11 cellular contexts compared by ENCODE assay signal in genomic region chr14:103542545-103543088, GRCh38. TPM values are rescaled to one million over a fixed set of nuclear protein-coding genes. Genes with fewer than 3 reads are reported as not detected.
DNase-seq lines count a peak whose midpoint lies in the region; ATAC-seq, FAIRE-seq and TF ChIP-seq lines count a peak whose summit lies in the region.
"Had no signal": no experiment of that assay in that cellular context is flagged by ENCODE, and none has a peak within 500 bp of the region (broad histone marks: within the 10 kb centered on the region; RNA-seq: fewer than 3 reads in every experiment).

No MANE protein-coding gene starts in this region.

- ATAC-seq in GM21619 (IDR thresholded peaks at IDR 0.05; ENCODE audit: unreplicated experiment), result no peak
- ATAC-seq: CD8-positive, alpha-beta T cell had no signal

- no peaks in the 10 kb centered on the region for H3K9me3 ChIP-seq in A673 (ENCODE audit: low read depth, low read length, poor library complexity, severe bottlenecking)
- H3K9me3 ChIP-seq in endodermal cell (ENCODE audit: control insufficient read depth, low read length), result no peaks in the 10 kb centered on the region
- no peaks in the 10 kb centered on the region for H3K9me3 ChIP-seq in muscle layer of colon (ENCODE audit: low read length)

- TF ChIP-seq CTCF in A673 (conservative IDR thresholded peaks at IDR 0.05; ENCODE audit: low read depth, low read length), result no peak
- TF ChIP-seq CTCF in endodermal cell (conservative IDR thresholded peaks at IDR 0.05), result peak; percentile 2

- CTCF ChIA-PET in A673 (lab: Charles Lee), result no interaction called here

- no peak for DNase-seq in A673 (ENCODE audit: low spot score)
- peak; percentile 52 for DNase-seq in NCI-H128 (lab: John Stamatoyannopoulos, UW; ENCODE audit: unreplicated experiment)
- DNase-seq in endodermal cell, result peak; percentile 93
- DNase-seq in HTR-8/SVneo (ENCODE audit: insufficient read length, low spot score), result no peak
- no peak for DNase-seq in glomerular visceral epithelial cell (ENCODE audit: extremely low spot score)
- DNase-seq in NCI-H2029 (lab: John Stamatoyannopoulos, UW), result no peak
- DNase-seq: CD8-positive, alpha-beta T cell; stimulated activated CD4-positive, alpha-beta T cell treated with anti-CD3 and anti-CD28 coated beads, Interleukin-1b, Interleukin-23, amount 100 ng/mL, for 48 hours had no signal

- H3K27ac ChIP-seq in A673 (ENCODE audit: low read depth, low read length, poor library complexity, severe bottlenecking) (peak overlapping the region; percentile 59), endodermal cell (ENCODE audit: low read depth, low read length) (peak overlapping the region; percentile 100), muscle layer of colon (ENCODE audit: low read depth, low read length) (peak overlapping the region; percentile 59)

- H3K4me3 ChIP-seq in A673 (ENCODE audit: low read depth, low read length, poor library complexity, severe bottlenecking), result no peak overlapping the region
- no peak overlapping the region for H3K4me3 ChIP-seq in endodermal cell (ENCODE audit: low read length)
- H3K4me3 ChIP-seq in muscle layer of colon (ENCODE audit: low read depth in 1 of 2, low read length in 2 of 2), result peak overlapping the region in 1 of 2 donors; percentile 31

- POLR2A ChIA-PET in A673 (lab: Charles Lee; ENCODE audit: low non-redundant PET), result no interaction called here

- H3K27ac Mint-ChIP-seq in endodermal cell, result peak overlapping the region; percentile 80
- H3K27ac Mint-ChIP-seq: CD8-positive, alpha-beta T cell had no signal

- peaks cover 3% of the 10 kb centered on the region for H3K27me3 Mint-ChIP-seq in endodermal cell (ENCODE audit: insufficient read depth)

- no peak for FAIRE-seq in HTR-8/SVneo (lab: Jason Lieb, UNC)
- FAIRE-seq: H54 had no signal

- intact Hi-C loops in A673 (cut with micrococcal nuclease; ENCODE audit: unreplicated experiment), result loop anchor here (5.0 kb wide), 1 partner anchor 465 kb away; no protein-coding TSS in a partner anchor

- no peaks in the 10 kb centered on the region for H3K9me3 Mint-ChIP-seq in endodermal cell
- H3K9me3 Mint-ChIP-seq: CD8-positive, alpha-beta T cell had no signal

- peaks cover 40% of the 10 kb centered on the region for H3K4me1 ChIP-seq in A673 (ENCODE audit: insufficient read depth, low read length, poor library complexity, severe bottlenecking)
- peaks cover 11% of the 10 kb centered on the region for H3K4me1 ChIP-seq in endodermal cell (ENCODE audit: control insufficient read depth, insufficient read depth, low read length)
- peaks cover 82% of the 10 kb centered on the region for H3K4me1 ChIP-seq in muscle layer of colon (ENCODE audit: insufficient read depth, low read length)

- no peaks in the 10 kb centered on the region for H3K36me3 Mint-ChIP-seq in endodermal cell (ENCODE audit: low read depth)
- H3K36me3 Mint-ChIP-seq: CD8-positive, alpha-beta T cell had no signal

- no peak overlapping the region for H3K4me3 Mint-ChIP-seq in endodermal cell
- H3K4me3 Mint-ChIP-seq: CD8-positive, alpha-beta T cell had no signal

- no peaks in the 10 kb centered on the region for H3K27me3 ChIP-seq in A673 (replicated peaks; ENCODE audit: insufficient read depth, low read depth, low read length, poor library complexity)
- H3K27me3 ChIP-seq in endodermal cell (ENCODE audit: control insufficient read depth, insufficient read depth, low read length, poor library complexity, severe bottlenecking), result no peaks in the 10 kb centered on the region
- H3K27me3 ChIP-seq in muscle layer of colon (ENCODE audit: control insufficient read depth in 1 of 2, insufficient read depth in 2 of 2, low read length in 2 of 2), result no peaks in the 10 kb centered on the region

- H3K4me1 Mint-ChIP-seq in endodermal cell, result no peaks in the 10 kb centered on the region

- H3K36me3 ChIP-seq in A673 (ENCODE audit: insufficient read depth, low read length, poor library complexity, severe bottlenecking) (no peaks in the 10 kb centered on the region), endodermal cell (ENCODE audit: control insufficient read depth, insufficient read depth, low read length) (no peaks in the 10 kb centered on the region), muscle layer of colon (ENCODE audit: insufficient read depth, low read length) (no peaks in the 10 kb centered on the region)

- no TSS peak for BruUV-seq in A673 (replicated peaks; lab: Mats Ljungman, UMichigan)

- 19 to 31% methylated on average over 11 to 18 of the region's 18 CpGs for WGBS in endodermal cell (ENCODE audit: insufficient coverage in 1 of 2, insufficient read length in 1 of 2), 2 experiments

- H3K9ac ChIP-seq in endodermal cell (ENCODE audit: extremely low read depth, low read length, poor library complexity, severe bottlenecking) (peak overlapping the region; percentile 47), muscle layer of colon (ENCODE audit: low read length) (peak overlapping the region; percentile 4)

RNA-seq across cellular contexts. Expression of gene TRMT61A, which starts 13.6 kb away (rescaled TPM):
- 19.3 and 23.6 TPM in 2 replicates for total RNA-seq in A673 (2021)
- 1 to 10 TPM; 7.4 to 7.9 TPM for total RNA-seq in endodermal cell
- 4.5 TPM for polyA plus RNA-seq in endodermal cell (2013, experiment 1 of 2)
- 4.1 TPM for polyA plus RNA-seq in endodermal cell (2013, experiment 2 of 2)

RNA-seq across cellular contexts. Expression of gene BAG5, which starts 19.8 kb away (rescaled TPM):
- total RNA-seq in A673 (2021) (35.4 and 39.8 TPM in 2 replicates), endodermal cell (10 to 100 TPM; 27.6 to 28.1 TPM)
- 20.2 TPM for polyA plus RNA-seq in endodermal cell (2013, experiment 1 of 2)
- polyA plus RNA-seq in endodermal cell (2013, experiment 2 of 2), result 20.5 TPM

RNA-seq across cellular contexts. Expression of gene CKB, which starts 20.0 kb away (rescaled TPM):
- total RNA-seq in A673 (2021) (118 and 183 TPM in 2 replicates), endodermal cell (100 to 1,000 TPM; 602 to 920 TPM)
- polyA plus RNA-seq in endodermal cell (2013, experiment 1 of 2), result 1,216 TPM
- polyA plus RNA-seq in endodermal cell (2013, experiment 2 of 2), result 1,012 TPM

RNA-seq across cellular contexts. Expression of gene COA8, which starts 20.1 kb away (rescaled TPM):
- total RNA-seq in A673 (2021) (48.6 and 51.0 TPM in 2 replicates), endodermal cell (10 to 100 TPM; 30.1 to 39.8 TPM)
- 34.9 TPM for polyA plus RNA-seq in endodermal cell (2013, experiment 1 of 2)
- 38.8 TPM for polyA plus RNA-seq in endodermal cell (2013, experiment 2 of 2)

Comparison
In these comparisons a context has a peak if more than half of its experiments do, and no peak if none do; other contexts are left out.
1. DNase-seq: peak in NCI-H128 (single experiment) and endodermal cell (single experiment); none in A673 (single experiment), HTR-8/SVneo (single experiment), glomerular visceral epithelial cell (single experiment) and NCI-H2029 (single experiment).
2. Peak in every context shown above with its lines, with median percentiles within 50 percentile points of each other: H3K27ac ChIP-seq.